Comparison of ENCODE assay signal across 15 cellular contexts in genomic region chr11:128622137-128622523, GRCh38. TPM values are rescaled to one million over a fixed set of nuclear protein-coding genes. Genes with fewer than 3 reads are reported as not detected.
DNase-seq lines count a peak whose midpoint lies in the region; ATAC-seq and TF ChIP-seq lines count a peak whose summit lies in the region.
"Had no signal": no experiment of that assay in that cellular context is flagged by ENCODE, and none has a peak within 500 bp of the region (broad histone marks: within the 10 kb centered on the region; RNA-seq: fewer than 3 reads in every experiment).

No MANE protein-coding gene starts in this region.

- H3K9me3 Mint-ChIP-seq in activated T-helper 1 cell treated with anti-CD3 and anti-CD28 coated beads, Interleukin-12 subunit alpha, Interleukin-12 subunit beta, Interleukin-2, Interleukin-4 antibody, amounts not matched to agents 30 ng/mL and 10 ng/mL and 1 ng/mL, durations not matched to agents 14 hours and 24 hours and 36 hours = no peaks in the 10 kb centered on the region
- H3K9me3 Mint-ChIP-seq: activated CD4-positive, alpha-beta T cell treated with anti-CD3 and anti-CD28 coated beads, Interleukin-2, amount 10 ng/mL, durations not matched to agents 7 days and 5 days had no signal

- H3K27me3 ChIP-seq in GM23248 (replicated peaks; ENCODE audit: insufficient read depth) = no peaks in the 10 kb centered on the region

- peaks cover 83% of the 10 kb centered on the region for H3K4me1 Mint-ChIP-seq in activated T-helper 1 cell treated with anti-CD3 and anti-CD28 coated beads, Interleukin-12 subunit alpha, Interleukin-12 subunit beta, Interleukin-2, Interleukin-4 antibody, amounts not matched to agents 30 ng/mL and 10 ng/mL and 1 ng/mL, durations not matched to agents 14 hours and 24 hours and 36 hours (ENCODE audit: low read depth)

- peaks cover 23% of the 10 kb centered on the region for H3K4me1 ChIP-seq in GM23248 (ENCODE audit: insufficient read depth)
- H3K4me1 ChIP-seq: Caco-2 had no signal

- peaks cover 6% of the 10 kb centered on the region; the same call in 1 of the 2 replicates for H3F3A ChIP-seq in GM23248 (ENCODE audit: insufficient read depth)

- no peak for TF ChIP-seq CTCF in foreskin fibroblast (IDR thresholded peaks at IDR 0.05; ENCODE audit: low read depth, low read length)

- no peak overlapping the region for H3K4me3 ChIP-seq in GM23248
- H3K4me3 ChIP-seq in skin epidermis = no peak overlapping the region
- H3K4me3 ChIP-seq in foreskin fibroblast (ENCODE audit: low read depth in 1 of 2, low read length in 2 of 2) = no peak overlapping the region

- H3K79me2 ChIP-seq in GM23248 (ENCODE audit: insufficient read depth) = no peaks in the 10 kb centered on the region

- 71 to 72% methylated on average over 10 to 11 of the region's 11 CpGs for WGBS in GM23248 (ENCODE audit: low coverage in 1 of 2, low lambda C conversion rate in 2 of 2, missing lambda C conversion rate in 2 of 2), 2 experiments

- H3K4me3 Mint-ChIP-seq in activated T-helper 1 cell treated with anti-CD3 and anti-CD28 coated beads, Interleukin-12 subunit alpha, Interleukin-12 subunit beta, Interleukin-2, Interleukin-4 antibody, amounts not matched to agents 30 ng/mL and 10 ng/mL and 1 ng/mL, durations not matched to agents 14 hours and 24 hours and 36 hours = no peak overlapping the region
- H3K4me3 Mint-ChIP-seq: activated CD4-positive, alpha-beta T cell treated with anti-CD3 and anti-CD28 coated beads, Interleukin-2, amount 10 ng/mL, durations not matched to agents 7 days and 5 days had no signal

- no peaks in the 10 kb centered on the region for H3K9me2 ChIP-seq in GM23248 (ENCODE audit: insufficient read depth)

- H3K27me3 Mint-ChIP-seq in activated T-helper 1 cell treated with anti-CD3 and anti-CD28 coated beads, Interleukin-12 subunit alpha, Interleukin-12 subunit beta, Interleukin-2, Interleukin-4 antibody, amounts not matched to agents 30 ng/mL and 10 ng/mL and 1 ng/mL, durations not matched to agents 14 hours and 24 hours and 36 hours (ENCODE audit: insufficient read depth) = peaks cover under 1% of the 10 kb centered on the region

- H3K27ac Mint-ChIP-seq in activated T-helper 1 cell treated with anti-CD3 and anti-CD28 coated beads, Interleukin-12 subunit alpha, Interleukin-12 subunit beta, Interleukin-2, Interleukin-4 antibody, amounts not matched to agents 30 ng/mL and 10 ng/mL and 1 ng/mL, durations not matched to agents 14 hours and 24 hours and 36 hours = peak overlapping the region; percentile 37

- H3K9me3 ChIP-seq in GM23248 (ENCODE audit: low read depth) = no peaks in the 10 kb centered on the region
- H3K9me3 ChIP-seq: Caco-2 had no signal

- no peaks in the 10 kb centered on the region for H3K36me3 ChIP-seq in GM23248 (ENCODE audit: low read depth)

- H3K9ac ChIP-seq in GM23248 = peak overlapping the region; percentile 60

- no peak for ATAC-seq in HG03135 (IDR thresholded peaks at IDR 0.05; ENCODE audit: unreplicated experiment)

- in situ Hi-C loops in GM23248 (cut with MboI) = no loop called here

- no peaks in the 10 kb centered on the region for H4K20me1 ChIP-seq in GM23248 (ENCODE audit: insufficient read depth)

- no peak overlapping the region for H2AFZ ChIP-seq in GM23248

- peaks cover 3% of the 10 kb centered on the region for H3K36me3 Mint-ChIP-seq in activated T-helper 1 cell treated with anti-CD3 and anti-CD28 coated beads, Interleukin-12 subunit alpha, Interleukin-12 subunit beta, Interleukin-2, Interleukin-4 antibody, amounts not matched to agents 30 ng/mL and 10 ng/mL and 1 ng/mL, durations not matched to agents 14 hours and 24 hours and 36 hours (ENCODE audit: low read depth)

- peak overlapping the region; percentile 39 for H3K4me2 ChIP-seq in GM23248 (ENCODE audit: unreplicated experiment)

- H3K27ac ChIP-seq in GM23248 = peak overlapping the region; percentile 71
- H3K27ac ChIP-seq in skin epidermis = peak overlapping the region in 13 of 21 experiments; percentile 9 to 63 (median 35)

- intact Hi-C loops in activated T-helper 1 cell treated with anti-CD3 and anti-CD28 coated beads, Interleukin-12 subunit alpha, Interleukin-12 subunit beta, Interleukin-2, Interleukin-4 antibody, amounts not matched to agents 30 ng/mL and 10 ng/mL and 1 ng/mL, durations not matched to agents 14 hours and 24 hours and 36 hours (cut with micrococcal nuclease) = no loop called here

- DNase-seq in GM23248 (no peak), islet precursor cell (peak; percentile 56), foreskin fibroblast (no peak), occipital lobe (lab: John Stamatoyannopoulos, UW) (no peak)
- no peak for DNase-seq in activated T-helper 1 cell treated with anti-CD3 and anti-CD28 coated beads, Interleukin-12 subunit alpha, Interleukin-12 subunit beta, Interleukin-2, Interleukin-4 antibody, amounts not matched to agents 30 ng/mL and 10 ng/mL and 1 ng/mL, durations not matched to agents 14 hours and 24 hours and 36 hours (ENCODE audit: low spot score)
- no peak for DNase-seq in stimulated activated naive CD4-positive, alpha-beta T cell treated with Interleukin-2 at 50 U/mL for 16 hours (lab: John Stamatoyannopoulos, UW)
- DNase-seq: activated CD4-positive, alpha-beta T cell treated with anti-CD3 and anti-CD28 coated beads, Interleukin-2, amount 10 ng/mL, durations not matched to agents 7 days and 5 days; activated effector memory CD4-positive, alpha-beta T cell treated with Interleukin-2 at 50 U/mL for 16 hours; GDM1; NCI-H1105; NCI-H524 treated with DMSO at 0.1 percent for 48 hours; stimulated activated naive CD4-positive, alpha-beta T cell had no signal

RNA-seq across cellular contexts. Expression of gene ETS1, which starts 34.8 kb away (rescaled TPM):
- 58.6 and 61.0 TPM in 2 replicates for total RNA-seq in GM23248 (2014; rRNA removed; shearing (Covaris generic))
- polyA plus RNA-seq in GM23248 (2016; fragmentation: Nextera tagmentation; extraction: Ambion mirVana) = 18.4 and 19.9 TPM in 2 replicates
- total RNA-seq in activated T-helper 1 cell treated with anti-CD3 and anti-CD28 coated beads, Interleukin-12 subunit alpha, Interleukin-12 subunit beta, Interleukin-2, Interleukin-4 antibody, amounts not matched to agents 30 ng/mL and 10 ng/mL and 1 ng/mL, durations not matched to agents 14 hours and 24 hours and 36 hours = 609 and 619 TPM in 2 replicates
- 14.0 TPM for total RNA-seq in occipital lobe
